ENCODE assay signal across 29 cellular contexts in genomic region chr16:67460961-67461360, GRCh38. TPM values are rescaled to one million over a fixed set of nuclear protein-coding genes. Genes with fewer than 3 reads are reported as not detected.
DNase-seq lines count a peak whose midpoint lies in the region; TF ChIP-seq lines count a peak whose summit lies in the region.
"Had no signal": no experiment of that assay in that cellular context is flagged by ENCODE, and none has a peak within 500 bp of the region (broad histone marks: within the 10 kb centered on the region; RNA-seq: fewer than 3 reads in every experiment).

No MANE protein-coding gene starts in this region.

- peak in 1 of 3 donors; percentile 68 for DNase-seq in Peyer's patch
- no peak for DNase-seq in stomach
- DNase-seq in midbrain (lab: John Stamatoyannopoulos, UW) = no peak
- DNase-seq in GM19238 (ENCODE audit: insufficient read length, low spot score) = no peak
- no peak for DNase-seq in SW480 (ENCODE audit: low spot score)
- DNase-seq in activated naive CD4-positive, alpha-beta T cell treated with anti-CD3 and anti-CD28 coated beads, Interleukin-2, amount 50 U/mL, for 16 hours = no peak
- DNase-seq: ACHN; activated CD4-positive, alpha-beta T cell treated with anti-CD3 and anti-CD28 coated beads for 48 hours; activated naive CD4-positive, alpha-beta T cell; activated T-cell treated with anti-CD3 and anti-CD28 coated beads, Interleukin-2, amount 50 U/mL, for 24 hours; COR-L47; dermis blood vessel endothelial cell; DMS79; GF-D8; naive thymus-derived CD8-positive, alpha-beta T cell; NCI-H2029; NCI-H226; ovary had no signal

- H3K4me1 ChIP-seq in Peyer's patch (peaks cover 6 to 97% (median 39%) of the 10 kb centered on the region in 4 donors), muscle layer of duodenum (ENCODE audit: control insufficient read depth in 1 of 2, insufficient read depth in 2 of 2, low read length in 2 of 2) (peaks cover 63 to 80% of the 10 kb centered on the region in 2 donors), stomach (peaks cover 82 to 100% (median 93%) of the 10 kb centered on the region in 4 donors)

- peaks cover 85% of the 10 kb centered on the region for H3K36me3 Mint-ChIP-seq in dendritic cell treated with granulocyte-macrophage colony-stimulating factor and Interleukin-4, amounts not matched to agents 40 ng/mL and 50 ng/mL, for 4 days (ENCODE audit: low read depth)

- no peak for TF ChIP-seq CTCF in Peyer's patch (IDR thresholded peaks at IDR 0.05)
- TF ChIP-seq CTCF in stomach (IDR thresholded peaks at IDR 0.05) = no peak

- no peak overlapping the region for H3K4me3 Mint-ChIP-seq in dendritic cell treated with granulocyte-macrophage colony-stimulating factor and Interleukin-4, amounts not matched to agents 40 ng/mL and 50 ng/mL, for 4 days
- H3K4me3 Mint-ChIP-seq: activated T-cell treated with anti-CD3 and anti-CD28 coated beads, Interleukin-2, amount 50 U/mL, for 24 hours; memory B cell; naive thymus-derived CD8-positive, alpha-beta T cell; T-helper 1 cell treated with Interleukin-12 subunit alpha and Interleukin-12 subunit beta and Interleukin-4 antibody, amounts not matched to agents 30 μg/mL and 1 μg/mL, for 36 hours had no signal

- TF ChIP-seq EP300 in stomach (IDR thresholded peaks at IDR 0.05) = no peak

- 62 to 77% (median 67%) methylated on average over 1 to 2 of the region's 2 CpGs for WGBS in stomach, 5 donors

- H3K27me3 ChIP-seq in Peyer's patch (no peaks in the 10 kb centered on the region), muscle layer of duodenum (ENCODE audit: low read depth, low read length) (no peaks in the 10 kb centered on the region), stomach (no peaks in the 10 kb centered on the region)
- H3K27me3 ChIP-seq: BLaER1, ovary had no signal

- H3K4me1 Mint-ChIP-seq in dendritic cell treated with granulocyte-macrophage colony-stimulating factor and Interleukin-4, amounts not matched to agents 40 ng/mL and 50 ng/mL, for 4 days (ENCODE audit: low read depth) = peaks cover 98% of the 10 kb centered on the region

- H3K27me3 Mint-ChIP-seq in dendritic cell treated with granulocyte-macrophage colony-stimulating factor and Interleukin-4, amounts not matched to agents 40 ng/mL and 50 ng/mL, for 4 days = no peaks in the 10 kb centered on the region
- H3K27me3 Mint-ChIP-seq: activated T-cell treated with anti-CD3 and anti-CD28 coated beads, Interleukin-2, amount 50 U/mL, for 24 hours; memory B cell; naive thymus-derived CD8-positive, alpha-beta T cell had no signal

- H3K9me3 Mint-ChIP-seq in dendritic cell treated with granulocyte-macrophage colony-stimulating factor and Interleukin-4, amounts not matched to agents 40 ng/mL and 50 ng/mL, for 4 days = no peaks in the 10 kb centered on the region
- H3K9me3 Mint-ChIP-seq: activated T-cell treated with anti-CD3 and anti-CD28 coated beads, Interleukin-2, amount 50 U/mL, for 24 hours; memory B cell; naive thymus-derived CD8-positive, alpha-beta T cell; T-helper 1 cell treated with Interleukin-12 subunit alpha and Interleukin-12 subunit beta and Interleukin-4 antibody, amounts not matched to agents 30 μg/mL and 1 μg/mL, for 36 hours had no signal

- H3K4me3 ChIP-seq in Peyer's patch (no peak overlapping the region), muscle layer of duodenum (ENCODE audit: low read depth in 1 of 2, low read length in 2 of 2) (no peak overlapping the region), stomach (no peak overlapping the region)
- H3K4me3 ChIP-seq: BLaER1, ovary had no signal

- H3K27ac Mint-ChIP-seq in dendritic cell treated with granulocyte-macrophage colony-stimulating factor and Interleukin-4, amounts not matched to agents 40 ng/mL and 50 ng/mL, for 4 days = peak overlapping the region; percentile 60
- H3K27ac Mint-ChIP-seq: activated T-cell treated with anti-CD3 and anti-CD28 coated beads, Interleukin-2, amount 50 U/mL, for 24 hours; memory B cell; T-helper 1 cell treated with Interleukin-12 subunit alpha and Interleukin-12 subunit beta and Interleukin-4 antibody, amounts not matched to agents 30 μg/mL and 1 μg/mL, for 36 hours had no signal

- TF ChIP-seq POLR2A in Peyer's patch (IDR thresholded peaks at IDR 0.05) = peak; percentile 17 to 30
- TF ChIP-seq POLR2A in stomach (IDR thresholded peaks at IDR 0.05) = no peak

- H3K36me3 ChIP-seq in Peyer's patch (no peaks in the 10 kb centered on the region), muscle layer of duodenum (ENCODE audit: control insufficient read depth in 1 of 2, insufficient read depth in 2 of 2, low read length in 2 of 2) (no peaks in the 10 kb centered on the region), stomach (peaks cover 0 to 13% (median 0%) of the 10 kb centered on the region in 4 donors)
- H3K36me3 ChIP-seq: ovary had no signal

- H3K9me3 ChIP-seq in Peyer's patch (no peaks in the 10 kb centered on the region), muscle layer of duodenum (ENCODE audit: control insufficient read depth in 1 of 2, low read length in 2 of 2) (no peaks in the 10 kb centered on the region), stomach (no peaks in the 10 kb centered on the region)
- H3K9me3 ChIP-seq: BLaER1, ovary had no signal

- H3K27ac ChIP-seq in Peyer's patch (peak overlapping the region in 3 of 4 donors; percentile 93 to 98 (median 96)), muscle layer of duodenum (ENCODE audit: low read length) (peak overlapping the region; percentile 88), stomach (peak overlapping the region; percentile 38 to 89 (median 80))
- H3K27ac ChIP-seq: BLaER1, HL-60 had no signal

- intact Hi-C loops in dendritic cell treated with granulocyte-macrophage colony-stimulating factor and Interleukin-4, amounts not matched to agents 40 ng/mL and 50 ng/mL, for 4 days (cut with micrococcal nuclease) = no loop called here
- intact Hi-C loops in stomach (cut with DNase I; ENCODE audit: low total_unique reads) = no loop called here

RNA-seq across cellular contexts. Expression of gene ATP6V0D1, which starts 20.0 kb away (rescaled TPM):
- 100 to 1,000 TPM; 131 to 223 (median 202) TPM for total RNA-seq in Peyer's patch
- total RNA-seq in stomach = 100 to 1,000 TPM in 1 of 5 donors, 10 to 100 TPM in 4; 23.5 to 102 (median 72.2) TPM
- polyA plus RNA-seq in stomach = 100 to 1,000 TPM in 1 of 3 donors, 10 to 100 TPM in 2; 36.5 to 102 (median 57.7) TPM

RNA-seq across cellular contexts. Expression of gene AGRP, which starts 22.4 kb away (rescaled TPM):
- total RNA-seq in Peyer's patch (not detected), stomach (not detected)
- polyA plus RNA-seq in stomach = not detected
- total RNA-seq: bronchial epithelial cell; dermis blood vessel endothelial cell; endothelial cell of umbilical vein; naive thymus-derived CD8-positive, alpha-beta T cell; RPMI7951; sciatic nerve; urinary bladder had no signal
- polyA plus RNA-seq: endothelial cell of umbilical vein; naive thymus-derived CD8-positive, alpha-beta T cell; urinary bladder had no signal

RNA-seq across cellular contexts. Expression of gene HSD11B2, which starts 30.0 kb away (rescaled TPM):
- 100 to 1,000 TPM; 116 to 688 (median 499) TPM for total RNA-seq in Peyer's patch
- 100 to 1,000 TPM in 1 of 5 donors, 10 to 100 TPM in 1, 1 to 10 TPM in 1, under 1 TPM in 1, not detected in 1; 0.89 to 837 (median 9.6) TPM for total RNA-seq in stomach
- polyA plus RNA-seq in stomach = 10 to 100 TPM in 1 of 3 donors, 1 to 10 TPM in 2; 1.5 to 16.7 (median 2.9) TPM
- total RNA-seq: dermis blood vessel endothelial cell; endothelial cell of umbilical vein; naive thymus-derived CD8-positive, alpha-beta T cell; RPMI7951 had no signal
- polyA plus RNA-seq: naive thymus-derived CD8-positive, alpha-beta T cell had no signal

RNA-seq across cellular contexts. Expression of gene ZDHHC1, which starts 44.7 kb away (rescaled TPM):
- total RNA-seq in Peyer's patch = 10 to 100 TPM in 1 of 4 donors, 1 to 10 TPM in 3; 3.5 to 14.5 (median 6.3) TPM
- 10 to 100 TPM in 2 of 5 donors, 1 to 10 TPM in 2, not detected in 1; 6.1 to 33.6 (median 11.6) TPM for total RNA-seq in stomach
- 1 to 10 TPM; 2.0 to 4.7 (median 4.4) TPM for polyA plus RNA-seq in stomach

Comparison
In these comparisons a context has a peak if more than half of its experiments do, and no peak if none do; other contexts are left out.
1. POLR2A ChIP-seq: peak in Peyer's patch (2 of 2); none in stomach (0 of 4).
2. Peak in every context shown above with its lines, with median percentiles within 50 percentile points of each other: H3K27ac ChIP-seq.